In genomic region chr5:174531782-174532191, GRCh38 we compare ENCODE assay signal across 11 cellular contexts.
DNase-seq lines count a peak whose midpoint lies in the region; ATAC-seq and TF ChIP-seq lines count a peak whose summit lies in the region.
"Had no signal": no experiment of that assay in that cellular context is flagged by ENCODE, and none has a peak within 500 bp of the region (broad histone marks: within the 10 kb centered on the region; RNA-seq: fewer than 3 reads in every experiment).

No MANE protein-coding gene starts in this region.

- H3K27ac Mint-ChIP-seq in activated naive CD8-positive, alpha-beta T cell treated with anti-CD3 and anti-CD28 coated beads, Interleukin-2, amount 50 U/mL, for 24 hours = no peak overlapping the region

- no peak for DNase-seq in AG04450 (ENCODE audit: low read depth, low spot score)
- no peak for DNase-seq in SJSA1 (ENCODE audit: low read depth in 1 of 2, low spot score in 2 of 2)
- DNase-seq in kidney tubule cell (ENCODE audit: low spot score) = peak; percentile 66
- no peak for DNase-seq in activated naive CD8-positive, alpha-beta T cell treated with anti-CD3 and anti-CD28 coated beads, Interleukin-2, amount 50 U/mL, for 24 hours
- DNase-seq in C1 segment of cervical spinal cord (lab: John Stamatoyannopoulos, UW) = no peak
- DNase-seq: activated T-cell treated with anti-CD3 and anti-CD28 coated beads for 4 hours had no signal

- peaks cover 2% of the 10 kb centered on the region for H3K4me1 Mint-ChIP-seq in activated naive CD8-positive, alpha-beta T cell treated with anti-CD3 and anti-CD28 coated beads, Interleukin-2, amount 50 U/mL, for 24 hours

- H3K27ac ChIP-seq in AG04450 (ENCODE audit: low read depth, low read length) = peak overlapping the region; percentile 87
- H3K27ac ChIP-seq in HUES48 (ENCODE audit: low read depth, low read length) = peak overlapping the region; percentile 79
- H3K27ac ChIP-seq in SJSA1 = peak overlapping the region; percentile 51
- H3K27ac ChIP-seq: body of pancreas had no signal

- ATAC-seq in HG02852 (IDR thresholded peaks at IDR 0.05; ENCODE audit: unreplicated experiment) = no peak
- no peak for ATAC-seq in activated naive CD8-positive, alpha-beta T cell treated with anti-CD3 and anti-CD28 coated beads, Interleukin-2, amount 50 U/mL, for 24 hours
- ATAC-seq in HG03460 (IDR thresholded peaks at IDR 0.05; ENCODE audit: unreplicated experiment) = no peak
- ATAC-seq: stimulated activated naive CD8-positive, alpha-beta T cell treated with anti-CD3 and anti-CD28 coated beads, Interleukin-15, Interleukin-2, amounts not matched to agents 100 U/mL and 50 U/mL, for 24 hours had no signal

- H3K36me3 ChIP-seq in HUES48 (ENCODE audit: control insufficient read depth, insufficient read depth, low read length) (no peaks in the 10 kb centered on the region), SJSA1 (no peaks in the 10 kb centered on the region)

- POLR2A ChIA-PET in AG04450 (lab: Yijun Ruan, JAX) = no interaction called here

- H3K9me3 Mint-ChIP-seq in activated naive CD8-positive, alpha-beta T cell treated with anti-CD3 and anti-CD28 coated beads, Interleukin-2, amount 50 U/mL, for 24 hours = no peaks in the 10 kb centered on the region

- CTCF ChIA-PET in AG04450 (lab: Charles Lee) = interaction anchor here (1.8 kb wide), 1 partner anchor 112 kb away, joined by 4 read pairs; no protein-coding TSS in a partner anchor

- H3K27me3 ChIP-seq in AG04450 (ENCODE audit: control insufficient read depth, insufficient read depth, low read length) = no peaks in the 10 kb centered on the region
- H3K27me3 ChIP-seq in HUES48 (ENCODE audit: control insufficient read depth, insufficient read depth, low read length) = peaks cover 9% of the 10 kb centered on the region
- no peaks in the 10 kb centered on the region for H3K27me3 ChIP-seq in SJSA1 (replicated peaks)
- H3K27me3 ChIP-seq: body of pancreas had no signal

- peaks cover 17% of the 10 kb centered on the region for H3K27me3 Mint-ChIP-seq in activated naive CD8-positive, alpha-beta T cell treated with anti-CD3 and anti-CD28 coated beads, Interleukin-2, amount 50 U/mL, for 24 hours

- H3K9me3 ChIP-seq in AG04450 (ENCODE audit: control insufficient read depth, insufficient read depth, low read length) (no peaks in the 10 kb centered on the region), HUES48 (ENCODE audit: control insufficient read depth, insufficient read depth, low read length) (no peaks in the 10 kb centered on the region), SJSA1 (replicated peaks) (no peaks in the 10 kb centered on the region)
- H3K9me3 ChIP-seq: body of pancreas had no signal

- no peak overlapping the region for H3K4me3 Mint-ChIP-seq in activated naive CD8-positive, alpha-beta T cell treated with anti-CD3 and anti-CD28 coated beads, Interleukin-2, amount 50 U/mL, for 24 hours

- H3K4me1 ChIP-seq in HUES48 (ENCODE audit: control insufficient read depth, insufficient read depth, low read length) (peaks cover 33% of the 10 kb centered on the region), SJSA1 (replicated peaks) (peaks cover 29% of the 10 kb centered on the region)
- H3K4me1 ChIP-seq: body of pancreas had no signal

- no peak for TF ChIP-seq CTCF in AG04450 (IDR thresholded peaks at IDR 0.05; ENCODE audit: low read depth, low read length)

- H3K36me3 Mint-ChIP-seq in activated naive CD8-positive, alpha-beta T cell treated with anti-CD3 and anti-CD28 coated beads, Interleukin-2, amount 50 U/mL, for 24 hours (ENCODE audit: low read depth) = no peaks in the 10 kb centered on the region

- peak overlapping the region; percentile 13; the same call in 1 of the 2 replicates for H3K9ac ChIP-seq in HUES48 (ENCODE audit: low read depth, low read length)

- H3K4me3 ChIP-seq in AG04450 (ENCODE audit: low read depth, low read length) (no peak overlapping the region), HUES48 (ENCODE audit: low read depth, low read length) (no peak overlapping the region), SJSA1 (no peak overlapping the region)
- H3K4me3 ChIP-seq: body of pancreas had no signal
